10 cellular contexts compared by ENCODE assay signal in the genomic region with DNA sequence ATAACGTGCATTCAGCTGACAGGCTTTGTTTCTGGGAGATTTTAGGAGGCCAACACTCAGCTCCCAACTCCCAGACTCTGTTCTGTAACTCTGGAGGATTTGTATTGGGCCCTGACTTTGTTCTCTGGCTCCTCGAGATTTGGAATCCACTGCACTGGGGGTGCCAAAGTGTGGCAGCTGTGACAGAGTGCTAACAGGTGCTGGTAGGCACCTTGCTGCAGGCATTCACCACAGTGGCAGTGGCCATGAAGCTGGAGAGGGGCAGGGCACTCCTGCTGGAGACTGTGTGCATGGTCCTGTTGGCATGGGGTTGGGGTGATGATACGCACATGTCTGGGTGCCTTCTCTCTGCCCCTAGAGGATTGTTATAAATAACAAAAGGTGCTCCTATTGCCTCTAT.
"Had no signal": no experiment of that assay in that cellular context is flagged by ENCODE, and none has a peak within 500 bp of the region (broad histone marks: within the 10 kb centered on the region; RNA-seq: fewer than 3 reads in every experiment).

No MANE protein-coding gene starts in this region.

- H3K4me1 Mint-ChIP-seq: IgD-negative memory B cell had no signal

- H3K9ac ChIP-seq: KMS-11 had no signal

- H3K9me3 ChIP-seq: HAP-1 had no signal

- H3K36me3 ChIP-seq: HAP-1 had no signal

- FAIRE-seq: H54, HepG2 had no signal

- H3K4me3 ChIP-seq: HAP-1 had no signal

- H3K27me3 Mint-ChIP-seq: IgD-negative memory B cell had no signal

- H3K4me3 Mint-ChIP-seq: HFFc6, IgD-negative memory B cell had no signal

- H3K4me2 ChIP-seq: KMS-11 had no signal

- H3K27ac ChIP-seq: HL-60, KMS-11 had no signal

- H3K4me1 ChIP-seq: HAP-1 had no signal

- DNase-seq: GOT3, HFFc6, KBM-7 had no signal

- H3K27ac Mint-ChIP-seq: HFFc6 had no signal

- ATAC-seq: HCT116, HepG2 had no signal
